Comparison of ENCODE assay signal across 11 cellular contexts in genomic region chr17:83195330-83196087, GRCh38.
DNase-seq lines count a peak whose midpoint lies in the region; ATAC-seq and TF ChIP-seq lines count a peak whose summit lies in the region.
"Had no signal": no experiment of that assay in that cellular context is flagged by ENCODE, and none has a peak within 500 bp of the region (broad histone marks: within the 10 kb centered on the region; RNA-seq: fewer than 3 reads in every experiment).

No MANE protein-coding gene starts in this region.

- H3K4me3 Mint-ChIP-seq in activated T-cell treated with anti-CD3 and anti-CD28 coated beads, Interleukin-2, amount 50 U/mL, for 4 hours: no peak overlapping the region

- no peak for ATAC-seq in activated T-cell treated with anti-CD3 and anti-CD28 coated beads, Interleukin-2, amount 50 U/mL, for 4 hours
- ATAC-seq in left lobe of liver (peak; percentile 77), GM18498 (IDR thresholded peaks at IDR 0.05; ENCODE audit: unreplicated experiment) (no peak), GM21390 (IDR thresholded peaks at IDR 0.05; ENCODE audit: unreplicated experiment) (no peak), HG02852 (IDR thresholded peaks at IDR 0.05; ENCODE audit: unreplicated experiment) (no peak)
- ATAC-seq: HCT116, PC-3 had no signal

- peak overlapping the region in 2 of 3 donors; percentile 4 to 29 for H3K4me3 ChIP-seq in breast epithelium
- no peak overlapping the region for H3K4me3 ChIP-seq in tibial nerve

- TF ChIP-seq CTCF in breast epithelium (IDR thresholded peaks at IDR 0.05) (peak in 2 of 3 donors; percentile 30 to 35), tibial nerve (IDR thresholded peaks at IDR 0.05) (peak; percentile 9 to 67 (median 20))

- WGBS in tibial nerve, 2 donors: 42 to 45% methylated on average over 17 to 19 of the region's 21 CpGs

- no peaks in the 10 kb centered on the region for H3K9me3 Mint-ChIP-seq in activated T-cell treated with anti-CD3 and anti-CD28 coated beads, Interleukin-2, amount 50 U/mL, for 4 hours

- H3K27ac ChIP-seq in breast epithelium (peak overlapping the region; percentile 79 to 87), tibial nerve (peak overlapping the region; percentile 60 to 90 (median 72))

- H3K9me3 ChIP-seq in breast epithelium: peaks cover 0 to 6% of the 10 kb centered on the region in 2 donors
- no peaks in the 10 kb centered on the region for H3K9me3 ChIP-seq in tibial nerve

- TF ChIP-seq EP300 in tibial nerve (IDR thresholded peaks at IDR 0.05): peak; percentile 14 to 55

- H3K27me3 ChIP-seq in breast epithelium (no peaks in the 10 kb centered on the region), tibial nerve (no peaks in the 10 kb centered on the region)

- H3K36me3 Mint-ChIP-seq in activated T-cell treated with anti-CD3 and anti-CD28 coated beads, Interleukin-2, amount 50 U/mL, for 4 hours (ENCODE audit: insufficient read depth): no peaks in the 10 kb centered on the region
- H3K36me3 Mint-ChIP-seq: CD4-positive, CD25-positive, alpha-beta regulatory T cell had no signal

- peaks cover 27% of the 10 kb centered on the region for H3K4me1 Mint-ChIP-seq in activated T-cell treated with anti-CD3 and anti-CD28 coated beads, Interleukin-2, amount 50 U/mL, for 4 hours (ENCODE audit: low read depth)

- no peaks in the 10 kb centered on the region for H3K27me3 Mint-ChIP-seq in activated T-cell treated with anti-CD3 and anti-CD28 coated beads, Interleukin-2, amount 50 U/mL, for 4 hours (ENCODE audit: low read depth)
- H3K27me3 Mint-ChIP-seq: CD4-positive, CD25-positive, alpha-beta regulatory T cell had no signal

- H3K36me3 ChIP-seq in breast epithelium (no peaks in the 10 kb centered on the region), tibial nerve (no peaks in the 10 kb centered on the region)

- no peak for TF ChIP-seq POLR2A in breast epithelium (IDR thresholded peaks at IDR 0.05)
- TF ChIP-seq POLR2A in tibial nerve (IDR thresholded peaks at IDR 0.05): no peak

- H3K4me1 ChIP-seq in breast epithelium (peaks cover 14 to 18% of the 10 kb centered on the region in 2 donors), tibial nerve (peaks cover 0 to 71% (median 49%) of the 10 kb centered on the region in 4 donors)

- DNase-seq in activated T-cell treated with anti-CD3 and anti-CD28 coated beads, Interleukin-2, amount 50 U/mL, for 1 hour: peak; percentile 14
- no peak for DNase-seq in activated T-cell treated with anti-CD3 and anti-CD28 coated beads, Interleukin-2, amount 50 U/mL, for 4 hours
- peak; percentile 58 to 83 for DNase-seq in breast epithelium (ENCODE audit: low spot score in 2 of 2)
- DNase-seq in left lobe of liver (ENCODE audit: low spot score): no peak
- DNase-seq in tibial nerve (ENCODE audit: low spot score in 2 of 2): peak; percentile 41 to 58
- DNase-seq: CD4-positive, CD25-positive, alpha-beta regulatory T cell; PC-3 had no signal

- intact Hi-C loops in breast epithelium (cut with DNase I; ENCODE audit: low total_unique reads): no loop called here

Comparison
In these comparisons a context has a peak if more than half of its experiments do, and no peak if none do; other contexts are left out.
1. DNase-seq: peak in activated T-cell treated with anti-CD3 and anti-CD28 coated beads, Interleukin-2, amount 50 U/mL, for 1 hour (single experiment), breast epithelium (2 of 2) and tibial nerve (2 of 2); none in activated T-cell treated with anti-CD3 and anti-CD28 coated beads, Interleukin-2, amount 50 U/mL, for 4 hours (single experiment) and left lobe of liver (single experiment).
2. H3K4me3 ChIP-seq: peak in breast epithelium (2 of 3); none in tibial nerve (0 of 4).